ENCODE assay signal across 21 cellular contexts in genomic region chrX:153382563-153383482, GRCh38. TPM values are rescaled to one million over a fixed set of nuclear protein-coding genes. Genes with fewer than 3 reads are reported as not detected.
"Had no signal": no experiment of that assay in that cellular context is flagged by ENCODE, and none has a peak within 500 bp of the region (broad histone marks: within the 10 kb centered on the region; RNA-seq: fewer than 3 reads in every experiment).

No MANE protein-coding gene starts in this region.

- H3K9ac ChIP-seq: neural progenitor cell had no signal

- H2AFZ ChIP-seq: neural progenitor cell had no signal

- H3K27me3 Mint-ChIP-seq: activated naive CD8-positive, alpha-beta T cell; stimulated activated memory B cell treated with anti-CD40 and anti-IgM and Interleukin-4, amounts not matched to agents 10 μg/mL and 1 μg/mL and 100 μg/mL, for 72 hours; type B pancreatic cell had no signal

- H3K36me3 ChIP-seq: left lung, neural progenitor cell, ovary, WERI-Rb-1 had no signal

- H3K4me3 Mint-ChIP-seq: activated naive CD8-positive, alpha-beta T cell; activated T-cell treated with anti-CD3 and anti-CD28 coated beads, Interleukin-2, amount 50 U/mL, for 72 hours; endodermal cell; naive B cell; neural progenitor cell; stimulated activated memory B cell treated with anti-CD40 and anti-IgM and Interleukin-4, amounts not matched to agents 10 μg/mL and 1 μg/mL and 100 μg/mL, for 72 hours had no signal

- H3K9me3 ChIP-seq: left lung, ovary, testis had no signal

- H3K9me3 Mint-ChIP-seq: activated T-cell treated with anti-CD3 and anti-CD28 coated beads, Interleukin-2, amount 50 U/mL, for 72 hours; stimulated activated memory B cell treated with anti-CD40 and anti-IgM and Interleukin-4, amounts not matched to agents 10 μg/mL and 1 μg/mL and 100 μg/mL, for 72 hours; type B pancreatic cell had no signal

- H3K4me1 Mint-ChIP-seq: endodermal cell; neural progenitor cell; stimulated activated memory B cell treated with anti-CD40 and anti-IgM and Interleukin-4, amounts not matched to agents 10 μg/mL and 1 μg/mL and 100 μg/mL, for 72 hours had no signal

- H3K36me3 Mint-ChIP-seq: activated naive CD8-positive, alpha-beta T cell; naive B cell; neural progenitor cell; stimulated activated memory B cell treated with anti-CD40 and anti-IgM and Interleukin-4, amounts not matched to agents 10 μg/mL and 1 μg/mL and 100 μg/mL, for 72 hours; type B pancreatic cell had no signal

- H3K27ac ChIP-seq: epithelial cell of prostate, neural progenitor cell, WERI-Rb-1 had no signal

- DNase-seq: activated CD4-positive, alpha-beta T cell treated with anti-CD3 and anti-CD28 coated beads for 1 hour; activated gamma-delta T cell; glutamatergic neuron; left lung; naive B cell had no signal

- H3K4me3 ChIP-seq: left lung, neural progenitor cell, ovary, testis had no signal

- H3K4me2 ChIP-seq: neural progenitor cell had no signal

- H3K27ac Mint-ChIP-seq: activated naive CD8-positive, alpha-beta T cell; activated T-cell treated with anti-CD3 and anti-CD28 coated beads, Interleukin-2, amount 50 U/mL, for 72 hours; endodermal cell; naive B cell; neural progenitor cell; stimulated activated memory B cell treated with anti-CD40 and anti-IgM and Interleukin-4, amounts not matched to agents 10 μg/mL and 1 μg/mL and 100 μg/mL, for 72 hours; type B pancreatic cell had no signal

- H3K27me3 ChIP-seq: left lung, neural progenitor cell, ovary, testis had no signal

- H3K4me1 ChIP-seq: left lung, neural progenitor cell had no signal

RNA-seq across cellular contexts. Expression of gene PNMA6E, which starts 18.3 kb away (rescaled TPM):
- total RNA-seq: activated CD8-positive, alpha-beta memory T cell treated with anti-CD3 and anti-CD28 coated beads for 36 hours; activated T-cell treated with anti-CD3 and anti-CD28 coated beads, Interleukin-2, amount 50 U/mL, for 72 hours; cardiac septum; dermis microvascular lymphatic vessel endothelial cell; endodermal cell; kidney epithelial cell; left lung; pulmonary artery endothelial cell had no signal
- polyA plus RNA-seq: mammary epithelial cell had no signal
